14 cellular contexts compared by ENCODE assay signal in the genomic region with DNA sequence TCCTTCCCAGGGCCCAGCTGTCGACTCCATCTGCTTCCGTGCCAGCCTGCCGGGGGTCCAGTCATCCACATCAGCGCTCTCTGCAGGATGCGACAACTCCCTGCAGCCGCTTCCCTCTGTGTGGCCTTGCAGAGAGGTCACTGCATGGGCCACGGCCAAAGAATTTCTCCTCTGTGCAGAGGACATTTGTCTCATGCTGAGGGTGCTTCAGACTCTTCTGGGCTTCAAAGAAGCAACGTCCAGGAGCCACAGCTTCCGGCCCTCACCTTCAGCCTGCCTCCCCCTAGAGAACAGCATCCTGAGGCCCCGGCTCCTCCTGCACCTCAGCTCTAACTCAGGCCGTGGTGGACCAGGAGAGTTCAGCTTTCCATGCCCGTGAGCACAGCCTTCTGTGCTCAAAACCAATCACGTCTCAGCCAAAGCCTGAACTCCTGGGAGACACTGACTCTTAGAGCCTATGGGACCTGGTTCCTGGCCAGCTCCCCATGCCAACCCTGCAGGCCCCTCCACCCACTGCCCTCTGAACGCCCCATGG.
"Had no signal": no experiment of that assay in that cellular context is flagged by ENCODE, and none has a peak within 500 bp of the region (broad histone marks: within the 10 kb centered on the region; RNA-seq: fewer than 3 reads in every experiment).

No MANE protein-coding gene starts in this region.

- DNase-seq: activated CD4-positive, alpha-beta T cell treated with anti-CD3 and anti-CD28 coated beads for 36 hours; hypothalamus; immature natural killer cell; mesendoderm; SJCRH30; stimulated activated CD4-positive, alpha-beta T cell treated with anti-CD3 and anti-CD28 coated beads, Interleukin-1b, Interleukin-23, amount 100 ng/mL, for 48 hours had no signal

- H3K36me3 Mint-ChIP-seq: immature natural killer cell had no signal

- H3K4me3 Mint-ChIP-seq: activated CD4-positive, alpha-beta T cell treated with anti-CD3 and anti-CD28 coated beads for 36 hours; activated T-helper 17 cell treated with anti-CD3 and anti-CD28 coated beads, Interleukin-2, amount 50 U/mL, for 72 hours; immature natural killer cell; neural crest cell; stimulated activated memory B cell treated with anti-CD40 and anti-IgM and Interleukin-4, amounts not matched to agents 10 μg/mL and 1 μg/mL and 100 μg/mL, for 72 hours had no signal

- H3K4me1 Mint-ChIP-seq: activated CD4-positive, alpha-beta T cell treated with anti-CD3 and anti-CD28 coated beads for 36 hours; activated T-helper 17 cell treated with anti-CD3 and anti-CD28 coated beads, Interleukin-2, amount 50 U/mL, for 72 hours; neural crest cell had no signal

- H3K27me3 Mint-ChIP-seq: activated CD4-positive, alpha-beta T cell treated with anti-CD3 and anti-CD28 coated beads for 36 hours; activated T-helper 17 cell treated with anti-CD3 and anti-CD28 coated beads, Interleukin-2, amount 50 U/mL, for 72 hours; stimulated activated memory B cell treated with anti-CD40 and anti-IgM and Interleukin-4, amounts not matched to agents 10 μg/mL and 1 μg/mL and 100 μg/mL, for 72 hours had no signal

- H3K36me3 ChIP-seq: breast epithelium, SJCRH30, tibial nerve had no signal

- H3K9me3 Mint-ChIP-seq: activated T-helper 17 cell treated with anti-CD3 and anti-CD28 coated beads, Interleukin-2, amount 50 U/mL, for 72 hours; immature natural killer cell; neural crest cell had no signal

- H3K9me3 ChIP-seq: breast epithelium, SJCRH30 had no signal

- H3K27me3 ChIP-seq: dorsolateral prefrontal cortex, tibial nerve had no signal

- ATAC-seq: activated CD4-positive, alpha-beta T cell treated with anti-CD3 and anti-CD28 coated beads for 36 hours; activated T-helper 17 cell treated with anti-CD3 and anti-CD28 coated beads, Interleukin-2, amount 50 U/mL, for 72 hours; esophagus mucosa; right cardiac atrium; stimulated activated memory B cell treated with anti-CD40 and anti-IgM and Interleukin-4, amounts not matched to agents 10 μg/mL and 1 μg/mL and 100 μg/mL, for 72 hours had no signal

- H3K27ac Mint-ChIP-seq: activated CD4-positive, alpha-beta T cell treated with anti-CD3 and anti-CD28 coated beads for 36 hours; activated T-helper 17 cell treated with anti-CD3 and anti-CD28 coated beads, Interleukin-2, amount 50 U/mL, for 72 hours; immature natural killer cell; stimulated activated memory B cell treated with anti-CD40 and anti-IgM and Interleukin-4, amounts not matched to agents 10 μg/mL and 1 μg/mL and 100 μg/mL, for 72 hours had no signal

- H3K4me1 ChIP-seq: breast epithelium, SJCRH30, tibial nerve had no signal

- H3K4me3 ChIP-seq: breast epithelium, dorsolateral prefrontal cortex, SJCRH30, tibial nerve had no signal

- H3K27ac ChIP-seq: breast epithelium, dorsolateral prefrontal cortex, SJCRH30, tibial nerve had no signal
